4 cellular contexts compared by ENCODE assay signal in the genomic region with DNA sequence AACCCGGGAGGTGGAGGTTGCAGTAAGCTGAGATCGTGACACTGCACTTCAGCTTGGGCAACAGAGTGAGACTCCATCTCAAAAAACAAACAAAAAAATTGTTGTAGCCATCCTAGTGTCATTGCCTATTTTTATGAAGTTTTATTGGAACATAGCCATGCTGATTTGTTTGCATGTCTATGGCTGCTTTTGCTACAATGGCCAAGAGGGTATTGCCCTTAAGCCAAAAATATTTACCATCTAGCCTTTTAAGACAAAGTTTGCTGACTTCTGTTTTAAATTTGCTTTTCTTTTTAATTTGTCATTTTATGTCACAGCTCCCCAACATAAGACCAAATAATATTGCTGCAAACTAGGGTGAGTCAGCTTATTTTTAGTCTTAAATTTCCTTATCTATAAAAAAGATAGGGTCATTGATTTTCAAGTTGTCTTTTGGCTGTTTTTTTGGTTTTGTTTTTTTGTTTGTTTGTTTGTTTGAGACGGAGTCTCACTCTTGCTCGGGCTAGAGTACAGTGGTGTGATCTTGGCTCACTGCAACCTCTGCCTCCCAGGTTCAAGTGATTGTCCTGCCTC.
TF ChIP-seq lines count a peak whose summit lies in the region.

No MANE protein-coding gene starts in this region.

TF ChIP-seq in liver, 16 proteins besides CTCF, POLR2A, EP300 and RAD21:
- no peak for TF ChIP-seq SP1 (IDR thresholded peaks at IDR 0.05)
- no peak for TF ChIP-seq YY1 (IDR thresholded peaks at IDR 0.05)
- TF ChIP-seq RXRA (IDR thresholded peaks at IDR 0.05): peak; percentile 58 to 62
- TF ChIP-seq FOXA1 (IDR thresholded peaks at IDR 0.05): no peak

TF ChIP-seq in HepG2, 621 proteins besides CTCF, POLR2A, EP300 and RAD21 (continues in another document):
- TF ChIP-seq GPN1 (CRISPR knock-in tag; IDR thresholded peaks at IDR 0.05; ENCODE audit: borderline replicate concordance) (no peak), ZNF354B (CRISPR knock-in tag; IDR thresholded peaks at IDR 0.05) (no peak), FOXA3 (CRISPR knock-in tag; IDR thresholded peaks at IDR 0.05) (no peak), CCAR2 (optimal IDR thresholded peaks at IDR 0.05; ENCODE audit: low read depth, low read length) (no peak), KLF11 (CRISPR knock-in tag; IDR thresholded peaks at IDR 0.05) (no peak), ZNF34 (CRISPR knock-in tag; IDR thresholded peaks at IDR 0.05; ENCODE audit: borderline replicate concordance) (no peak), ZNF142 (CRISPR knock-in tag; IDR thresholded peaks at IDR 0.05) (no peak)
- TF ChIP-seq, protein P1, sequence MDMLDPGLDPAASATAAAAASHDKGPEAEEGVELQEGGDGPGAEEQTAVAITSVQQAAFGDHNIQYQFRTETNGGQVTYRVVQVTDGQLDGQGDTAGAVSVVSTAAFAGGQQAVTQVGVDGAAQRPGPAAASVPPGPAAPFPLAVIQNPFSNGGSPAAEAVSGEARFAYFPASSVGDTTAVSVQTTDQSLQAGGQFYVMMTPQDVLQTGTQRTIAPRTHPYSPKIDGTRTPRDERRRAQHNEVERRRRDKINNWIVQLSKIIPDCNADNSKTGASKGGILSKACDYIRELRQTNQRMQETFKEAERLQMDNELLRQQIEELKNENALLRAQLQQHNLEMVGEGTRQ (IDR thresholded peaks at IDR 0.05; ENCODE audit: low read depth, low read length): no peak
- TF ChIP-seq, protein P1 (CRISPR knock-in tag; IDR thresholded peaks at IDR 0.05; ENCODE audit: borderline replicate concordance): no peak

TF ChIP-seq in IMR-90, 13 proteins besides CTCF, POLR2A, EP300 and RAD21:
- TF ChIP-seq MXI1 (IDR thresholded peaks at IDR 0.05; ENCODE audit: borderline replicate concordance, low read depth, low read length) (no peak), SMC3 (IDR thresholded peaks at IDR 0.05; ENCODE audit: low read depth, low read length) (no peak), MAZ (IDR thresholded peaks at IDR 0.05; ENCODE audit: borderline replicate concordance, low read depth, low read length) (no peak), NFE2L2 (IDR thresholded peaks at IDR 0.05; ENCODE audit: low read depth, low read length) (0 out of 2 replicates have a peak, but pooled peaks have one; percentile 5)
- TF ChIP-seq, protein P1 (IDR thresholded peaks at IDR 0.05; ENCODE audit: low read depth, low read length): no peak

TF ChIP-seq in K562, 482 proteins besides CTCF, POLR2A, EP300 and RAD21:
- TF ChIP-seq MNT (conservative IDR thresholded peaks at IDR 0.05) (no peak), BRD9 (IDR thresholded peaks at IDR 0.05; ENCODE audit: low read depth, partially characterized antibody) (no peak), PHF20 (IDR thresholded peaks at IDR 0.05; ENCODE audit: partially characterized antibody) (no peak), MLX (CRISPR knock-in tag; conservative IDR thresholded peaks at IDR 0.05) (no peak), THRB (CRISPR knock-in tag; conservative IDR thresholded peaks at IDR 0.05) (no peak), ZKSCAN1 (IDR thresholded peaks at IDR 0.05; ENCODE audit: low read depth, low read length) (no peak), ZNF583 (CRISPR knock-in tag; IDR thresholded peaks at IDR 0.05) (no peak), JUNB (CRISPR knock-in tag; conservative IDR thresholded peaks at IDR 0.05) (no peak), ZNF212 (CRISPR knock-in tag; IDR thresholded peaks at IDR 0.05) (no peak), MAFG (tag; conservative IDR thresholded peaks at IDR 0.05) (peak; percentile 67), NFE2L1 (tag; IDR thresholded peaks at IDR 0.05; ENCODE audit: borderline replicate concordance, low read depth) (no peak), ZNF316 (IDR thresholded peaks at IDR 0.05) (peak; percentile 73), JUND (IDR thresholded peaks at IDR 0.05; ENCODE audit: borderline replicate concordance, low read depth, low read length) (no peak), JUND (tag; IDR thresholded peaks at IDR 0.05; ENCODE audit: borderline replicate concordance, low read depth, low read length) (no peak), FOXA1 (IDR thresholded peaks at IDR 0.05; ENCODE audit: borderline replicate concordance) (no peak), NFE2 (IDR thresholded peaks at IDR 0.05; ENCODE audit: low read depth) (0 out of 2 replicates have a peak, but pooled peaks have one; percentile 4), MEIS2 (IDR thresholded peaks at IDR 0.05; ENCODE audit: partially characterized antibody) (no peak), ZC3H11A (IDR thresholded peaks at IDR 0.05; ENCODE audit: low read depth, low read length) (no peak), ZNF644 (tag; IDR thresholded peaks at IDR 0.05; ENCODE audit: low read depth) (no peak), ZC3H8 (IDR thresholded peaks at IDR 0.05) (no peak), ZKSCAN8 (CRISPR knock-in tag; IDR thresholded peaks at IDR 0.05) (no peak), C11orf30 (IDR thresholded peaks at IDR 0.05; ENCODE audit: low read depth) (peak; percentile 42; the same call in 1 of the 2 replicates), ZNF766 (CRISPR knock-in tag; conservative IDR thresholded peaks at IDR 0.05) (no peak), TCF3 (CRISPR knock-in tag; IDR thresholded peaks at IDR 0.05) (no peak)
- TF ChIP-seq, protein P2, sequence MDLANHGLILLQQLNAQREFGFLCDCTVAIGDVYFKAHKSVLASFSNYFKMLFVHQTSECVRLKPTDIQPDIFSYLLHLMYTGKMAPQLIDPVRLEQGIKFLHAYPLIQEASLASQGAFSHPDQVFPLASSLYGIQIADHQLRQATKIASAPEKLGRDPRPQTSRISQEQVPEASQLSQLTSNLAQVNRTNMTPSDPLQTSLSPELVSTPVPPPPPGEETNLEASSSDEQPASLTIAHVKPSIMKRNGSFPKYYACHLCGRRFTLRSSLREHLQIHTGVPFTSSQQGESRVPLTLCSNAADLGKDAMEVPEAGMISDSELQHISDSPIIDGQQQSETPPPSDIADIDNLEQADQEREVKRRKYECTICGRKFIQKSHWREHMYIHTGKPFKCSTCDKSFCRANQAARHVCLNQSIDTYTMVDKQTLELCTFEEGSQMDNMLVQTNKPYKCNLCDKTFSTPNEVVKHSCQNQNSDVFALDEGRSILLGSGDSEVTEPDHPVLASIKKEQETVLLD (IDR thresholded peaks at IDR 0.05): no peak
